In the genomic region with DNA sequence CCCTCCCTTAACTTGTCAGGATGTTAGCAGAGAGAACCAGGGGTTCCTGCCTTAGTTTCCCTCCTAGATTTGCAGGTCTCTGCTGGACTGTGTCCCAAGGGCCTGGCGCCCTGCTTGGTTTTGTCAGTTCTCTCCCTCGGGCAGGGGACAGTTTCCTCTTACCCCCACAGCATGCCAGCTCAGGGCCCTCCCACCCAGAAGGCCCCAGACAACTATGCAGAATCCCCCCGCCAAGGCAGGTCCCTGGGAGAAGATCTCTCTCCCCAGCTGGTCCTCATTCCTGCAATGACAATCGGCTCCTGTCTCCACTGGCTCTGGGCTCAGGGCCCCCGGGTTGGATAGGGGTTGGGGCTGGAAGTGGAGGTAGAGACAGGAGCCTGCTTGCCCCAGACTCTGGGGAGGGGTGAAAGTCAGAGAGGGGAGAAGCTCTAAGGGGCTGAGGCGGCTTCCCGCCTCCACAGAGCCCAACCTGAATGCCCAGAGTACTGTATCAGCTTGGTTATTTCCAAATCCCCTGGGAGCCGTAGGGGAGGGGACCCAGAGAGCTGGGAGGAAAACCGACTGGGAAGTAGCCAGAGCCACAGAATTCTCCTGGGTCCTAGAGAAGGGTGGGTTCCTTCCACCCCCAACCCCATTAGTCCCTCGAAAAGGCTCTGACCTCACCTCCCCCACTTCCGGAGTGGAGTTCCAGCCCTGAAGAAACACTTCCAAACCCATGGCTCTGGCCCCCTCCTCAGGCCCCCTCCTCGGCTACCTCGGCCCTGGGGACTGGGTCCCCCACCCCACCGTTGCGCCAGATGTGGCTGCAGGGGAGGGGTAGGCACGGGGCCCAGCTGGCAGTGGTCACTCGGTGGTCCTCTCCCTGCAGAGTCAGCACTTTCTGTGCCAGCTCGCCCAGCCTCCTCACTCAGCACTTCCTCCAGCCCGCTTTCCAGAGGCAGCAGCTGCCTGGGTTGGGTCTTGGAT, we compare ENCODE assay signal across 8 cellular contexts. TPM values are rescaled to one million over a fixed set of nuclear protein-coding genes. Genes with fewer than 3 reads are reported as not detected.
DNase-seq lines count a peak whose midpoint lies in the region; ATAC-seq and TF ChIP-seq lines count a peak whose summit lies in the region.

No MANE protein-coding gene starts in this region.

- H3K27ac Mint-ChIP-seq in glutamatergic neuron (ENCODE audit: unreplicated experiment) = peak overlapping the region; percentile 80
- no peak overlapping the region for H3K27ac Mint-ChIP-seq in CD8-positive, alpha-beta T cell

- H3K36me3 Mint-ChIP-seq in glutamatergic neuron (ENCODE audit: unreplicated experiment) = peaks cover 17% of the 10 kb centered on the region
- peaks cover 28% of the 10 kb centered on the region for H3K36me3 Mint-ChIP-seq in CD8-positive, alpha-beta T cell

- peak overlapping the region in 1 of 3 donors; percentile 16 for H3K9ac ChIP-seq in skeletal muscle tissue (ENCODE audit: low read depth in 1 of 3, low read length in 3 of 3)

- peaks cover 15% of the 10 kb centered on the region for H3K9me3 Mint-ChIP-seq in glutamatergic neuron (ENCODE audit: unreplicated experiment)
- peaks cover 6% of the 10 kb centered on the region for H3K9me3 Mint-ChIP-seq in CD8-positive, alpha-beta T cell

- ATAC-seq in GM18861 (IDR thresholded peaks at IDR 0.05; ENCODE audit: unreplicated experiment) (no peak), GM19467 (IDR thresholded peaks at IDR 0.05; ENCODE audit: unreplicated experiment) (no peak)
- ATAC-seq in CD8-positive, alpha-beta T cell = no peak

- DNase-seq in HEK293T (ENCODE audit: extremely low spot score) = peak; percentile 61
- DNase-seq in SJCRH30 = peak; percentile 88 to 92
- DNase-seq in glutamatergic neuron = no peak
- DNase-seq in ACHN = no peak
- DNase-seq in CD8-positive, alpha-beta T cell = no peak

- peak overlapping the region; percentile 24 for H3K4me3 ChIP-seq in SJCRH30
- no peak overlapping the region for H3K4me3 ChIP-seq in skeletal muscle tissue (ENCODE audit: low read length in 3 of 3)
- H3K4me3 ChIP-seq in CD8-positive, alpha-beta T cell (ENCODE audit: low read depth, low read length) = no peak overlapping the region

- H3K4me1 Mint-ChIP-seq in glutamatergic neuron (ENCODE audit: low read depth, unreplicated experiment) = peaks cover 51% of the 10 kb centered on the region
- H3K4me1 Mint-ChIP-seq in CD8-positive, alpha-beta T cell (ENCODE audit: low read depth) = peaks cover 32% of the 10 kb centered on the region

- POLR2A ChIA-PET in HEK293T (lab: Yijun Ruan, JAX) = no interaction called here
- POLR2A ChIA-PET in CD8-positive, alpha-beta T cell (lab: Charles Lee) = interaction anchor here (0.5 kb wide), 1 partner anchor 1429 kb away, joined by 3 read pairs; no protein-coding TSS in a partner anchor

- H3K4me1 ChIP-seq in SJCRH30 = peaks cover 44% of the 10 kb centered on the region
- peaks cover 42 to 60% (median 43%) of the 10 kb centered on the region in 3 donors for H3K4me1 ChIP-seq in skeletal muscle tissue (ENCODE audit: control insufficient read depth in 3 of 3, insufficient read depth in 3 of 3, low read length in 3 of 3)
- peaks cover 21% of the 10 kb centered on the region for H3K4me1 ChIP-seq in CD8-positive, alpha-beta T cell (ENCODE audit: insufficient read depth, low read length)

- H3K27me3 Mint-ChIP-seq in glutamatergic neuron (ENCODE audit: unreplicated experiment) = peaks cover 12% of the 10 kb centered on the region
- H3K27me3 Mint-ChIP-seq in CD8-positive, alpha-beta T cell (ENCODE audit: low read depth) = no peaks in the 10 kb centered on the region

- in situ Hi-C loops in ACHN (cut with HindIII; ENCODE audit: low pct_ligation_motif_present, low pct_unique_long_range_greater_than_20kb, low sequenced_read_pairs) = no loop called here

- H3K27ac ChIP-seq in SJCRH30 (peak overlapping the region; percentile 88), skeletal muscle tissue (ENCODE audit: low read depth, low read length) (peak overlapping the region; percentile 71)
- no peak overlapping the region for H3K27ac ChIP-seq in CD8-positive, alpha-beta T cell (ENCODE audit: low read depth, low read length)

- H3K36me3 ChIP-seq in SJCRH30 = no peaks in the 10 kb centered on the region; the same call in 1 of the 2 replicates
- no peaks in the 10 kb centered on the region for H3K36me3 ChIP-seq in skeletal muscle tissue (ENCODE audit: control insufficient read depth in 3 of 3, insufficient read depth in 3 of 3, low read length in 3 of 3)
- H3K36me3 ChIP-seq in CD8-positive, alpha-beta T cell (ENCODE audit: insufficient read depth, low read length) = no peaks in the 10 kb centered on the region

- intact Hi-C loops in CD8-positive, alpha-beta T cell (cut with DNase I, micrococcal nuclease) = loop anchor here in 1 of 2 experiments (10.0 kb wide), 1 partner anchor 288 kb away; the partner anchor contains the start of gene NPTN

- no peaks in the 10 kb centered on the region for H3K27me3 ChIP-seq in SJCRH30
- no peaks in the 10 kb centered on the region for H3K27me3 ChIP-seq in skeletal muscle tissue (ENCODE audit: control insufficient read depth in 3 of 3, insufficient read depth in 3 of 3, low read length in 3 of 3)
- H3K27me3 ChIP-seq in CD8-positive, alpha-beta T cell (ENCODE audit: insufficient read depth, low read length) = no peaks in the 10 kb centered on the region

- CTCF ChIA-PET in HEK293T (lab: Yijun Ruan, JAX) = interaction anchor here (0.8 kb wide), 1 partner anchor 49 kb away, joined by 3 read pairs; no protein-coding TSS in a partner anchor
- CTCF ChIA-PET in CD8-positive, alpha-beta T cell (lab: Charles Lee) = interaction anchor here (1.0 to 1.3 kb wide), 2 partner anchors 13 to 48 kb away, joined by 3 to 5 read pairs; no protein-coding TSS in a partner anchor

- no peaks in the 10 kb centered on the region for H3K9me3 ChIP-seq in SJCRH30 (replicated peaks)
- H3K9me3 ChIP-seq in skeletal muscle tissue (ENCODE audit: control insufficient read depth in 3 of 3, low read length in 3 of 3) = no peaks in the 10 kb centered on the region
- H3K9me3 ChIP-seq in CD8-positive, alpha-beta T cell (ENCODE audit: low read length) = no peaks in the 10 kb centered on the region

- TF ChIP-seq CTCF in glutamatergic neuron (IDR thresholded peaks at IDR 0.05; ENCODE audit: partially characterized antibody, unreplicated experiment) = no peak
- no peak for TF ChIP-seq CTCF in CD8-positive, alpha-beta T cell (IDR thresholded peaks at IDR 0.05)

- H3K4me3 Mint-ChIP-seq in glutamatergic neuron (ENCODE audit: unreplicated experiment) = peak overlapping the region; percentile 80
- no peak overlapping the region for H3K4me3 Mint-ChIP-seq in CD8-positive, alpha-beta T cell

TF ChIP-seq in HEK293T, 16 proteins besides CTCF, POLR2A, EP300 and RAD21:
- TF ChIP-seq BHLHE40 (IDR thresholded peaks at IDR 0.05; ENCODE audit: borderline replicate concordance) (no peak), TARDBP (IDR thresholded peaks at IDR 0.05) (no peak)

RNA-seq across cellular contexts. Expression of gene LOXL1, which starts 3.8 kb away (rescaled TPM):
- total RNA-seq in SJCRH30 (2014; rRNA removed; shearing (Covaris generic)) = 31.3 and 33.3 TPM in 2 replicates
- total RNA-seq in glutamatergic neuron (ENCODE audit: unreplicated experiment) (163 TPM), skeletal muscle tissue (7.8 TPM)
- total RNA-seq in CD8-positive, alpha-beta T cell = 1 to 10 TPM; 1.1 to 2.2 TPM

RNA-seq across cellular contexts. Expression of gene TBC1D21, which starts 49.1 kb away (rescaled TPM):
- not detected in 2 replicates for total RNA-seq in SJCRH30 (2014; rRNA removed; shearing (Covaris generic))
- total RNA-seq in glutamatergic neuron (ENCODE audit: unreplicated experiment) (not detected), skeletal muscle tissue (not detected)
- not detected for total RNA-seq in CD8-positive, alpha-beta T cell

Comparison
In these comparisons a context has a peak if more than half of its experiments do, and no peak if none do; other contexts are left out.
1. DNase-seq: peak in HEK293T (single experiment) and SJCRH30 (2 of 2); none in glutamatergic neuron (single experiment), ACHN (single experiment) and CD8-positive, alpha-beta T cell (0 of 7).